ENCODE assay signal across 1 cellular context in the genomic region with DNA sequence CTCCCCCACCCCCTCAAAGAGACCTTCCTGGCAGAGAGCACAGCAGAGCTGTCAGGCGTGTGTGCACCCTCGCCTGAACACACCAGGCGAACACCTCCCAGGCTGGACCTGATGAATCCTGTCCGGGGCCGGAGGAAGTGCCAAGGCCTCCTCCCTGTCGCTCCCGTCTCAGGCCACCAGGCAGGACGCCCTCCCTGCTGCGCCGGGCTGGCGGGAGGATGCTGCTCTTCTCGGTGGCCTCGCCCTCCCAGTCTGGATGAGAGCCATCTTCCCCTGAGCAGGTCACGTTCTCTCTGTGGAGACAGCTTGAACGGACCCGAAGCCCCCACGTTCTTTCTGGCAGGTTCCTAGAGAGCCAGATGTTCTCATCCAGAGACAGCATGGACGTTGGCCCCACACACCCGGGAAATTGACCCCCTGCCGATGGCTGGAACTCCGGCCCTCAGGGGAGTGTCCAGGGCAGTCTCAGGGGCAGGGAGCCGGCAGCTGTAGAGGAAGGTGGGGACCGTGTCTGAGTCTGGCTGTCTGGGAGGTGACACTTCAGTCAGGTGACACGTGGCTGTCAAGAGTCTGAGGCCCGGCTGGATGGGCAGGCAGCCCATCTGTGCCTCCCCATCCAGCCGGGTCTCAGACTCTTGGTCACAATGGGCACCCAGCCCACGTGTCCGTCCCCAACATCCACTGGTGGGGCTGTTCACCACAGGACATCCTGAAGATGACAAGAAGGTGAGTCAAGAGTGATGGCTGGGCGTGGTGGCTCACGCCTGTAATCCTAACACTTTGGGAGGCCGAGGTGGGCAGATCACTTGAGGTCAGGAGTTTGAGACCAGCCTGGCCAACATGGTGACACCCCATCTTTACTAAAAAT.
A peak's percentile ranks its signal among the peaks of the same experiment; 100 is the strongest.
TF ChIP-seq lines count a peak whose summit lies in the region.

No MANE protein-coding gene starts in this region.

TF ChIP-seq in PFSK-1, 5 proteins besides CTCF, POLR2A, EP300 and RAD21:
- TF ChIP-seq, protein P1, sequence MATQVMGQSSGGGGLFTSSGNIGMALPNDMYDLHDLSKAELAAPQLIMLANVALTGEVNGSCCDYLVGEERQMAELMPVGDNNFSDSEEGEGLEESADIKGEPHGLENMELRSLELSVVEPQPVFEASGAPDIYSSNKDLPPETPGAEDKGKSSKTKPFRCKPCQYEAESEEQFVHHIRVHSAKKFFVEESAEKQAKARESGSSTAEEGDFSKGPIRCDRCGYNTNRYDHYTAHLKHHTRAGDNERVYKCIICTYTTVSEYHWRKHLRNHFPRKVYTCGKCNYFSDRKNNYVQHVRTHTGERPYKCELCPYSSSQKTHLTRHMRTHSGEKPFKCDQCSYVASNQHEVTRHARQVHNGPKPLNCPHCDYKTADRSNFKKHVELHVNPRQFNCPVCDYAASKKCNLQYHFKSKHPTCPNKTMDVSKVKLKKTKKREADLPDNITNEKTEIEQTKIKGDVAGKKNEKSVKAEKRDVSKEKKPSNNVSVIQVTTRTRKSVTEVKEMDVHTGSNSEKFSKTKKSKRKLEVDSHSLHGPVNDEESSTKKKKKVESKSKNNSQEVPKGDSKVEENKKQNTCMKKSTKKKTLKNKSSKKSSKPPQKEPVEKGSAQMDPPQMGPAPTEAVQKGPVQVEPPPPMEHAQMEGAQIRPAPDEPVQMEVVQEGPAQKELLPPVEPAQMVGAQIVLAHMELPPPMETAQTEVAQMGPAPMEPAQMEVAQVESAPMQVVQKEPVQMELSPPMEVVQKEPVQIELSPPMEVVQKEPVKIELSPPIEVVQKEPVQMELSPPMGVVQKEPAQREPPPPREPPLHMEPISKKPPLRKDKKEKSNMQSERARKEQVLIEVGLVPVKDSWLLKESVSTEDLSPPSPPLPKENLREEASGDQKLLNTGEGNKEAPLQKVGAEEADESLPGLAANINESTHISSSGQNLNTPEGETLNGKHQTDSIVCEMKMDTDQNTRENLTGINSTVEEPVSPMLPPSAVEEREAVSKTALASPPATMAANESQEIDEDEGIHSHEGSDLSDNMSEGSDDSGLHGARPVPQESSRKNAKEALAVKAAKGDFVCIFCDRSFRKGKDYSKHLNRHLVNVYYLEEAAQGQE (IDR thresholded peaks at IDR 0.05; ENCODE audit: insufficient read depth in 1 of 2, low read depth in 2 of 2, low read length in 2 of 2), result no peak
- TF ChIP-seq FOXP2 (optimal IDR thresholded peaks at IDR 0.05; ENCODE audit: borderline replicate concordance, extremely low read depth, extremely low read length, insufficient read depth), result peak; percentile 14
